In genomic region chr18:9684901-9685738, GRCh38 we compare ENCODE assay signal across 1 cellular context.
A peak's percentile ranks its signal among the peaks of the same experiment; 100 is the strongest.
TF ChIP-seq lines count a peak whose summit lies in the region.

No MANE protein-coding gene starts in this region.

TF ChIP-seq in K562, 482 proteins besides CTCF, POLR2A, EP300 and RAD21 (continued from another document):
- no peak for TF ChIP-seq TCFL5 (CRISPR knock-in tag; conservative IDR thresholded peaks at IDR 0.05)
- TF ChIP-seq ZBTB11 (CRISPR knock-in tag; IDR thresholded peaks at IDR 0.05), result peak in 1 of 3 experiments; percentile 80; a peak in 2 of 6 replicates
- peak; percentile 30; the same call in 1 of the 2 replicates for TF ChIP-seq ZNF134 (CRISPR knock-in tag; conservative IDR thresholded peaks at IDR 0.05)
- peak; percentile 71; the same call in 1 of the 2 replicates for TF ChIP-seq ZNF76 (CRISPR knock-in tag; IDR thresholded peaks at IDR 0.05; ENCODE audit: borderline replicate concordance)
- TF ChIP-seq SMARCA4 (IDR thresholded peaks at IDR 0.05), result no peak
- no peak for TF ChIP-seq ZC3H8 (IDR thresholded peaks at IDR 0.05)
- TF ChIP-seq GTF3C2 (IDR thresholded peaks at IDR 0.05; ENCODE audit: borderline replicate concordance, extremely low read depth, insufficient read length), result no peak
- no peak for TF ChIP-seq ZNF511 (CRISPR knock-in tag; IDR thresholded peaks at IDR 0.05)
- no peak for TF ChIP-seq FOXA3 (CRISPR knock-in tag; conservative IDR thresholded peaks at IDR 0.05 in 1 of 2, IDR thresholded peaks at IDR 0.05 in 1 of 2)
- no peak for TF ChIP-seq ZKSCAN1 (IDR thresholded peaks at IDR 0.05; ENCODE audit: low read depth, low read length)
- TF ChIP-seq CHD2 (IDR thresholded peaks at IDR 0.05; ENCODE audit: low read depth, low read length), result no peak
- TF ChIP-seq CHD4 (IDR thresholded peaks at IDR 0.05; ENCODE audit: insufficient read depth, insufficient replicate concordance, low read depth, low read length, poor library complexity, severe bottlenecking), result no peak
- TF ChIP-seq ELF4 (CRISPR knock-in tag; IDR thresholded peaks at IDR 0.05), result peak; percentile 38
- 0 out of 2 replicates have a peak, but pooled peaks have one; percentile 51 for TF ChIP-seq ZNF695 (CRISPR knock-in tag; IDR thresholded peaks at IDR 0.05)
- TF ChIP-seq SFPQ (IDR thresholded peaks at IDR 0.05; ENCODE audit: low read depth, low read length), result no peak
- TF ChIP-seq E2F4 (CRISPR knock-in tag; IDR thresholded peaks at IDR 0.05; ENCODE audit: low read depth), result no peak
- 0 out of 2 replicates have a peak, but pooled peaks have one; percentile 55 for TF ChIP-seq ZNF589 (CRISPR knock-in tag; IDR thresholded peaks at IDR 0.05; ENCODE audit: low read depth)
- TF ChIP-seq ELK3 (CRISPR knock-in tag; IDR thresholded peaks at IDR 0.05), result no peak
- 0 out of 2 replicates have a peak, but pooled peaks have one; percentile 7 for TF ChIP-seq RAD51 (IDR thresholded peaks at IDR 0.05; ENCODE audit: borderline replicate concordance, low read depth)
- TF ChIP-seq ELF2 (CRISPR knock-in tag; IDR thresholded peaks at IDR 0.05), result no peak
- TF ChIP-seq SIX5 (IDR thresholded peaks at IDR 0.05; ENCODE audit: borderline replicate concordance in 1 of 2, insufficient read depth in 1 of 2, low read depth in 1 of 2, low read length in 2 of 2), result no peak
- no peak for TF ChIP-seq NR1H2 (CRISPR knock-in tag; IDR thresholded peaks at IDR 0.05)
- no peak for TF ChIP-seq ZNF354B (CRISPR knock-in tag; IDR thresholded peaks at IDR 0.05)
- no peak for TF ChIP-seq XRCC4 (IDR thresholded peaks at IDR 0.05; ENCODE audit: extremely low read depth, insufficient read depth, insufficient read length)
- TF ChIP-seq CC2D1A (IDR thresholded peaks at IDR 0.05), result no peak
- no peak for TF ChIP-seq ZNF316 (IDR thresholded peaks at IDR 0.05)
- no peak for TF ChIP-seq CEBPB (tag; IDR thresholded peaks at IDR 0.05)
- no peak for TF ChIP-seq NELFE (IDR thresholded peaks at IDR 0.05; ENCODE audit: insufficient read depth, insufficient read length)
- no peak for TF ChIP-seq MCM5 (IDR thresholded peaks at IDR 0.05; ENCODE audit: low read depth)
- no peak for TF ChIP-seq E2F5 (CRISPR knock-in tag; IDR thresholded peaks at IDR 0.05)
- TF ChIP-seq SREBF2 (CRISPR knock-in tag; IDR thresholded peaks at IDR 0.05), result no peak
- no peak for TF ChIP-seq NCOA4 (IDR thresholded peaks at IDR 0.05; ENCODE audit: partially characterized antibody)
- no peak for TF ChIP-seq NBN (IDR thresholded peaks at IDR 0.05; ENCODE audit: low read depth)
- no peak for TF ChIP-seq CREM (IDR thresholded peaks at IDR 0.05; ENCODE audit: low read depth)
- no peak for TF ChIP-seq RBM14 (IDR thresholded peaks at IDR 0.05; ENCODE audit: borderline replicate concordance, insufficient read depth, low read depth, low read length)
- no peak for TF ChIP-seq PRMT5 (CRISPR knock-in tag; IDR thresholded peaks at IDR 0.05)
- TF ChIP-seq NR2F6 (CRISPR knock-in tag; IDR thresholded peaks at IDR 0.05), result no peak
- TF ChIP-seq TAF9B (IDR thresholded peaks at IDR 0.05; ENCODE audit: partially characterized antibody), result no peak
- TF ChIP-seq LCOR (CRISPR knock-in tag; IDR thresholded peaks at IDR 0.05), result no peak
- no peak for TF ChIP-seq ZNF174 (CRISPR knock-in tag; IDR thresholded peaks at IDR 0.05)
- TF ChIP-seq CEBPG (CRISPR knock-in tag; IDR thresholded peaks at IDR 0.05), result no peak
- TF ChIP-seq CEBPG (tag; conservative IDR thresholded peaks at IDR 0.05 in 1 of 2, IDR thresholded peaks at IDR 0.05 in 1 of 2), result no peak
- no peak for TF ChIP-seq E2F1 (CRISPR knock-in tag; IDR thresholded peaks at IDR 0.05)
- TF ChIP-seq SIN3B (IDR thresholded peaks at IDR 0.05; ENCODE audit: low read depth), result no peak
- no peak for TF ChIP-seq MXI1 (IDR thresholded peaks at IDR 0.05; ENCODE audit: low read depth, low read length)
- no peak for TF ChIP-seq SP1 (CRISPR knock-in tag; IDR thresholded peaks at IDR 0.05)
